ENCODE assay signal across 7 cellular contexts in genomic region chr2:3379339-3379646, GRCh38. TPM values are rescaled to one million over a fixed set of nuclear protein-coding genes. Genes with fewer than 3 reads are reported as not detected.
DNase-seq lines count a peak whose midpoint lies in the region; ATAC-seq and TF ChIP-seq lines count a peak whose summit lies in the region.

No MANE protein-coding gene starts in this region.

- H3K79me2 ChIP-seq in hepatocyte: peaks cover 55% of the 10 kb centered on the region
- H3K79me2 ChIP-seq in smooth muscle cell (ENCODE audit: low read depth): peaks cover 58% of the 10 kb centered on the region

- H3K27me3 Mint-ChIP-seq in activated B cell treated with CpG ODN at 0.5 μM for 24 hours: no peaks in the 10 kb centered on the region

- CTCF ChIA-PET in activated B cell treated with CpG ODN at 0.5 μM for 24 hours (lab: Charles Lee): interaction anchor here (2.2 kb wide), 1 partner anchor 44 kb away, joined by 12 read pairs; no protein-coding TSS in a partner anchor

- H3K36me3 ChIP-seq in hepatocyte (replicated peaks; ENCODE audit: insufficient read depth, low read depth) (no peaks in the 10 kb centered on the region), smooth muscle cell (ENCODE audit: low read depth) (no peaks in the 10 kb centered on the region)

- H3K9me2 ChIP-seq in hepatocyte (replicated peaks; ENCODE audit: insufficient read depth): no peaks in the 10 kb centered on the region

- POLR2A ChIA-PET in activated B cell treated with CpG ODN at 0.5 μM for 24 hours (lab: Charles Lee): interaction anchor here (0.7 to 4.2 kb wide), 5 partner anchors 18 to 178 kb away, joined by 3 to 46 read pairs (median 8); partner anchors contain the start of genes ADI1 and RNASEH1

- H3K9me3 ChIP-seq in hepatocyte (ENCODE audit: low read depth) (no peaks in the 10 kb centered on the region), smooth muscle cell (replicated peaks; ENCODE audit: low read depth) (no peaks in the 10 kb centered on the region)

- peak overlapping the region; percentile 79 for H3K4me2 ChIP-seq in hepatocyte
- peak overlapping the region; percentile 88 for H3K4me2 ChIP-seq in smooth muscle cell

- H3F3A ChIP-seq in smooth muscle cell (ENCODE audit: low read depth): no peaks in the 10 kb centered on the region

- no peak for TF ChIP-seq CTCF in HFF-Myc (IDR thresholded peaks at IDR 0.05; ENCODE audit: low read depth, low read length, missing control alignments)
- no peak for TF ChIP-seq CTCF in activated B cell treated with CpG ODN at 0.5 μM for 24 hours (IDR thresholded peaks at IDR 0.05)
- no peak for TF ChIP-seq CTCF in hepatocyte (IDR thresholded peaks at IDR 0.05; ENCODE audit: poor library complexity)
- no peak for TF ChIP-seq CTCF in smooth muscle cell (IDR thresholded peaks at IDR 0.05; ENCODE audit: borderline replicate concordance, insufficient read depth, poor library complexity, severe bottlenecking)

- H4K20me1 ChIP-seq in hepatocyte (ENCODE audit: insufficient read depth, poor library complexity, severe bottlenecking) (no peaks in the 10 kb centered on the region), smooth muscle cell (ENCODE audit: low read depth) (no peaks in the 10 kb centered on the region)

- H3K9me3 Mint-ChIP-seq in activated B cell treated with CpG ODN at 0.5 μM for 24 hours: no peaks in the 10 kb centered on the region

- H3K4me3 Mint-ChIP-seq in activated B cell treated with CpG ODN at 0.5 μM for 24 hours: peak overlapping the region; percentile 96

- peaks cover 20% of the 10 kb centered on the region for H3K4me1 ChIP-seq in hepatocyte (ENCODE audit: insufficient read depth)
- H3K4me1 ChIP-seq in smooth muscle cell (ENCODE audit: low read depth): peaks cover 14% of the 10 kb centered on the region

- 6% methylated on average over 8 of the region's 8 CpGs for WGBS in hepatocyte (ENCODE audit: low lambda C conversion rate, missing lambda C conversion rate)
- 8% methylated on average over 8 of the region's 8 CpGs for WGBS in smooth muscle cell (ENCODE audit: low lambda C conversion rate)

- intact Hi-C loops in activated B cell treated with CpG ODN at 0.5 μM for 24 hours (cut with micrococcal nuclease): loop anchor here (1.0 to 5.0 kb wide), 3 partner anchors 83 to 272 kb away; partner anchors contain the start of gene ADI1

- DNase-seq in HFF-Myc (ENCODE audit: extremely low read depth, low read depth): no peak
- no peak for DNase-seq in activated B cell treated with CpG ODN at 0.5 μM for 24 hours
- DNase-seq in hepatocyte (ENCODE audit: low spot score): no peak
- DNase-seq in smooth muscle cell (lab: John Stamatoyannopoulos, UW; ENCODE audit: unreplicated experiment): no peak
- no peak for DNase-seq in left lobe of liver (ENCODE audit: low spot score)
- no peak for DNase-seq in SW 1271 (lab: John Stamatoyannopoulos, UW)
- no peak for DNase-seq in stimulated activated naive CD4-positive, alpha-beta T cell treated with Interleukin-2 at 50 U/mL for 16 hours (lab: John Stamatoyannopoulos, UW)

- H3K27ac Mint-ChIP-seq in activated B cell treated with CpG ODN at 0.5 μM for 24 hours: peak overlapping the region; percentile 94

- no peak for ATAC-seq in activated B cell treated with CpG ODN at 0.5 μM for 24 hours (ENCODE audit: low read depth)
- ATAC-seq in left lobe of liver: no peak

- H3K4me1 Mint-ChIP-seq in activated B cell treated with CpG ODN at 0.5 μM for 24 hours: peaks cover 48% of the 10 kb centered on the region

- H3K27ac ChIP-seq in hepatocyte: peak overlapping the region; percentile 91
- peak overlapping the region; percentile 65 for H3K27ac ChIP-seq in smooth muscle cell (ENCODE audit: low read depth)

- peaks cover 19% of the 10 kb centered on the region for H3K36me3 Mint-ChIP-seq in activated B cell treated with CpG ODN at 0.5 μM for 24 hours (ENCODE audit: low read depth)

- H3K4me3 ChIP-seq in HFF-Myc (replicated peaks; ENCODE audit: low read depth, low read length): peak overlapping the region; percentile 95
- H3K4me3 ChIP-seq in hepatocyte: peak overlapping the region; percentile 56
- peak overlapping the region; percentile 83 for H3K4me3 ChIP-seq in smooth muscle cell

- H3K9ac ChIP-seq in smooth muscle cell (ENCODE audit: low read depth): peak overlapping the region; percentile 82

- H2AFZ ChIP-seq in hepatocyte: peak overlapping the region; percentile 66
- H2AFZ ChIP-seq in smooth muscle cell (ENCODE audit: low read depth): peak overlapping the region; percentile 57

- no peaks in the 10 kb centered on the region for H3K27me3 ChIP-seq in hepatocyte
- no peaks in the 10 kb centered on the region for H3K27me3 ChIP-seq in smooth muscle cell (ENCODE audit: low read depth)

RNA-seq across cellular contexts. Expression of gene TRAPPC12, which starts 0.2 kb away (rescaled TPM):
- total RNA-seq in activated B cell treated with CpG ODN at 0.5 μM for 24 hours: 95.4 and 104 TPM in 2 replicates
- total RNA-seq in hepatocyte: 38.7 and 61.2 TPM in 2 replicates
- polyA plus RNA-seq in hepatocyte: 49.3 and 66.5 TPM in 2 replicates
- total RNA-seq in smooth muscle cell: 26.0 and 60.5 TPM in 2 replicates
- 49.0 and 55.4 TPM in 2 replicates for polyA plus RNA-seq in smooth muscle cell
- total RNA-seq in left lobe of liver: 51.9 TPM

RNA-seq across cellular contexts. Expression of gene EIPR1, which starts 1.7 kb away (rescaled TPM):
- 36.3 and 38.0 TPM in 2 replicates for total RNA-seq in activated B cell treated with CpG ODN at 0.5 μM for 24 hours
- 42.3 and 60.9 TPM in 2 replicates for total RNA-seq in hepatocyte
- polyA plus RNA-seq in hepatocyte: 26.5 and 27.4 TPM in 2 replicates
- total RNA-seq in smooth muscle cell: 23.1 and 33.8 TPM in 2 replicates
- polyA plus RNA-seq in smooth muscle cell: 18.5 and 25.0 TPM in 2 replicates
- 10.9 TPM for total RNA-seq in left lobe of liver
